ENCODE assay signal across 2 cellular contexts in the genomic region with DNA sequence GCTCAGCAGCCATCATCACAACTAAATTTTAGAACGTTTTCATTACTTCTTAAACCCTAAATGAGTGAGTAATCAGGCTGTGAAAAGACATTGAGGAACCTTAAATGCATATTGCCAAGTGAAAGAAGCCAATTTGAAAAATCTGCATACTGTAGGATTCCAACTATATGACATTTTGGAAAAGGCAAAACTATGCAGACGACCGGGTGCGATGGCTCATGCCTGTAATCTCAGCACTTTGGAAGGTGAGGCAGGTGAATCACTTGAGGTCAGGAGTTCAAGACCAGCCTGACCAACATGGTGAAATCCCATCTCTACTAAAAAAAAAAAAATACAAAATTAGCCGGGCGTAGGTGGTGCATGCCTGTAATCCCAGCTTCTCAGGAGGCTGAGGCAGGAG. TPM values are rescaled to one million over a fixed set of nuclear protein-coding genes. Genes with fewer than 3 reads are reported as not detected.
DNase-seq lines count a peak whose midpoint lies in the region.
"Not testable (repeated sequence)": the region's sequence is repeated elsewhere in the genome, so short reads cannot be mapped to it uniquely, and the experiment has no call there.

No MANE protein-coding gene starts in this region.

- DNase-seq in kidney tubule cell (ENCODE audit: low spot score) (peak; percentile 6), trophoblast cell (peak; percentile 59 to 70)

- H3K18ac ChIP-seq in trophoblast cell (ENCODE audit: low read length), result not testable (repeated sequence)

- not testable (repeated sequence) for H2BK120ac ChIP-seq in trophoblast cell (ENCODE audit: insufficient read depth, low read length, poor library complexity)

- H3K4me2 ChIP-seq in trophoblast cell (ENCODE audit: low read length), result not testable (repeated sequence)

- WGBS in trophoblast cell (ENCODE audit: extremely low coverage, insufficient coverage, insufficient read length), result no CpG with 5 or more reads among the region's 6 CpGs

- peaks cover 18 to 19% of the 10 kb centered on the region in 2 experiments for H3K36me3 ChIP-seq in trophoblast cell (ENCODE audit: control insufficient read depth in 1 of 2, insufficient read depth in 2 of 2, low read length in 2 of 2)

- H3K23ac ChIP-seq in trophoblast cell (ENCODE audit: low read length), result not testable (repeated sequence)

- not testable (repeated sequence) for H4K91ac ChIP-seq in trophoblast cell (ENCODE audit: low read depth, low read length)

- H3K4ac ChIP-seq in trophoblast cell (ENCODE audit: low read depth, low read length), result not testable (repeated sequence)

- not testable (repeated sequence) for H4K8ac ChIP-seq in trophoblast cell (ENCODE audit: low read depth, low read length)

- not testable (repeated sequence) for H4K12ac ChIP-seq in trophoblast cell (ENCODE audit: low read depth, low read length)

- not testable (repeated sequence) for H2BK5ac ChIP-seq in trophoblast cell (ENCODE audit: low read depth, low read length, poor library complexity)

- H2BK12ac ChIP-seq in trophoblast cell (ENCODE audit: low read length), result not testable (repeated sequence)

- not testable (repeated sequence) for H2AK5ac ChIP-seq in trophoblast cell (ENCODE audit: low read length)

- not testable (repeated sequence) for H3K79me2 ChIP-seq in trophoblast cell (ENCODE audit: control insufficient read depth, insufficient read depth, low read length, poor library complexity)

- not testable (repeated sequence) for H3K4me3 ChIP-seq in trophoblast cell (ENCODE audit: low read depth, low read length)

- not testable (repeated sequence) for H3K27ac ChIP-seq in trophoblast cell (ENCODE audit: low read depth, low read length)

- not testable (repeated sequence) for H3K9ac ChIP-seq in trophoblast cell (ENCODE audit: low read length)

- not testable (repeated sequence) for H3K4me1 ChIP-seq in trophoblast cell (ENCODE audit: control insufficient read depth in 1 of 2, insufficient read depth in 2 of 2, low read length in 2 of 2)

- not testable (repeated sequence) for H3K9me3 ChIP-seq in trophoblast cell (ENCODE audit: insufficient read depth, low read depth, low read length)

- not testable (repeated sequence) for H3K79me1 ChIP-seq in trophoblast cell (ENCODE audit: low read length)

- H2AFZ ChIP-seq in trophoblast cell (ENCODE audit: insufficient read depth, low read length, poor library complexity), result not testable (repeated sequence)

- H3K14ac ChIP-seq in trophoblast cell (ENCODE audit: low read length), result not testable (repeated sequence)

- not testable (repeated sequence) for H3K27me3 ChIP-seq in trophoblast cell (ENCODE audit: insufficient read depth, low read length)

RNA-seq across cellular contexts. Expression of a gene that starts 33.4 kb away (rescaled TPM):
- polyA plus RNA-seq in trophoblast cell (2013), result 163 and 170 TPM in 2 replicates

RNA-seq across cellular contexts. Expression of a gene that starts 58.8 kb away (rescaled TPM):
- 40.0 and 41.2 TPM in 2 replicates for polyA plus RNA-seq in trophoblast cell (2013)
